18 cellular contexts compared by ENCODE assay signal in the genomic region with DNA sequence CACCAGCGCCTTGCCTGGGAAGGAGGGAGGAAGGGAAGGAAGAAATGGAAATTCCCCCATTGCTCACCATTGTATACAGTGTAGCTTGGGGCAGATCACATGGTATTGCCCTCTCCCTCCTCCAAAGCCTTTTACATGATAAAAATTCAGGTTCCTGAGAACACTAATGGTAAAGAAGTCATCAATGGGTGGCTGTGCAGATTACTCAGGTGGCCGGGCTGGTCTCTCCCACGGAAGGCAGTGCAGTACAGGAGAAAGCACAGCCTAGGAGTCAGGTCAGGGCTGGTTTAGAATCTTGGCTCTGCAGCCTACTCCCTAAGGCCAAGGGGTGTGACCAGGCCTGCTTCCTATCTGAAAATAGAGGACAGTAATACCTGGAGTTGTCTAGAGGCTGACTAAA.
"Had no signal": no experiment of that assay in that cellular context is flagged by ENCODE, and none has a peak within 500 bp of the region (broad histone marks: within the 10 kb centered on the region; RNA-seq: fewer than 3 reads in every experiment).

No MANE protein-coding gene starts in this region.

- H3K27me3 ChIP-seq: left lung, upper lobe of right lung had no signal

- H3K27ac Mint-ChIP-seq: activated CD4-positive, alpha-beta T cell treated with anti-CD3 and anti-CD28 coated beads, Interleukin-2, amount 10 ng/mL, durations not matched to agents 7 days and 5 days; activated T-cell treated with anti-CD3 and anti-CD28 coated beads, Interleukin-2, amount 50 U/mL, for 72 hours; nephron; progenitor cell of endocrine pancreas had no signal

- FAIRE-seq: kidney had no signal

- H3K4me3 ChIP-seq: left lung, thoracic aorta, upper lobe of right lung had no signal

- H3K9me3 Mint-ChIP-seq: activated T-cell treated with anti-CD3 and anti-CD28 coated beads, Interleukin-2, amount 50 U/mL, for 72 hours; nephron had no signal

- H3K27ac ChIP-seq: left lung, thoracic aorta, upper lobe of right lung had no signal

- H3K9me3 ChIP-seq: left lung, thoracic aorta, upper lobe of right lung had no signal

- DNase-seq: activated CD4-positive, alpha-beta T cell treated with anti-CD3 and anti-CD28 coated beads, Interleukin-2, amount 10 ng/mL, durations not matched to agents 7 days and 5 days; activated effector memory CD4-positive, alpha-beta T cell treated with anti-CD3 and anti-CD28 coated beads, Interleukin-2, amount 50 U/mL, for 16 hours; activated naive CD4-positive, alpha-beta T cell treated with anti-CD3 and anti-CD28 coated beads, Interleukin-2, amount 50 U/mL, for 16 hours; activated T-cell treated with anti-CD3 and anti-CD28 coated beads, Interleukin-2, amount 50 U/mL, for 72 hours; aorta; effector CD4-positive, alpha-beta T cell; foreskin melanocyte; kidney; left lung; midbrain; nucleus accumbens; right cardiac atrium; stimulated activated CD4-positive, alpha-beta T cell treated with anti-CD3 and anti-CD28 coated beads, Interleukin-4, amount 100 ng/mL, for 1 hour; upper lobe of right lung had no signal

- ATAC-seq: activated CD4-positive, CD25-positive, alpha-beta regulatory T cell treated with anti-CD3 and anti-CD28 coated beads, Interleukin-2, amount 50 U/mL, for 24 hours; activated T-cell treated with anti-CD3 and anti-CD28 coated beads, Interleukin-2, amount 50 U/mL, for 72 hours; left lung; right cardiac atrium; upper lobe of right lung had no signal

- H3K4me1 Mint-ChIP-seq: activated CD4-positive, alpha-beta T cell treated with anti-CD3 and anti-CD28 coated beads, Interleukin-2, amount 10 ng/mL, durations not matched to agents 7 days and 5 days; nephron had no signal

- H3K36me3 ChIP-seq: left lung, thoracic aorta, upper lobe of right lung had no signal

- H3K27me3 Mint-ChIP-seq: activated CD4-positive, alpha-beta T cell treated with anti-CD3 and anti-CD28 coated beads, Interleukin-2, amount 10 ng/mL, durations not matched to agents 7 days and 5 days had no signal

- H3K4me1 ChIP-seq: left lung, upper lobe of right lung had no signal

- H3K4me3 Mint-ChIP-seq: activated CD4-positive, alpha-beta T cell treated with anti-CD3 and anti-CD28 coated beads, Interleukin-2, amount 10 ng/mL, durations not matched to agents 7 days and 5 days; activated T-cell treated with anti-CD3 and anti-CD28 coated beads, Interleukin-2, amount 50 U/mL, for 72 hours; nephron had no signal
